In genomic region chr3:106326941-106327765, GRCh38 we compare ENCODE assay signal across 13 cellular contexts.
DNase-seq lines count a peak whose midpoint lies in the region; ATAC-seq lines count a peak whose summit lies in the region.
"Had no signal": no experiment of that assay in that cellular context is flagged by ENCODE, and none has a peak within 500 bp of the region (broad histone marks: within the 10 kb centered on the region; RNA-seq: fewer than 3 reads in every experiment).

No MANE protein-coding gene starts in this region.

- no peak for ATAC-seq in stimulated activated effector memory CD8-positive, alpha-beta T cell treated with anti-CD3 and anti-CD28 coated beads, Interleukin-12 subunit alpha, Interleukin-12 subunit beta, amount 100 ng/mL, for 72 hours
- ATAC-seq: stimulated activated memory B cell treated with anti-CD40 and anti-IgM and Interleukin-4, amounts not matched to agents 10 μg/mL and 1 μg/mL and 100 μg/mL, for 72 hours had no signal

- H3K27ac Mint-ChIP-seq in activated naive CD4-positive, alpha-beta T cell treated with anti-CD3 and anti-CD28 coated beads, Interleukin-2, amount 50 U/mL, for 24 hours: no peak overlapping the region
- H3K27ac Mint-ChIP-seq in stimulated activated effector memory CD8-positive, alpha-beta T cell treated with anti-CD3 and anti-CD28 coated beads, Interleukin-12 subunit alpha, Interleukin-12 subunit beta, amount 100 ng/mL, for 72 hours: no peak overlapping the region
- H3K27ac Mint-ChIP-seq: stimulated activated memory B cell treated with anti-CD40 and anti-IgM and Interleukin-4, amounts not matched to agents 10 μg/mL and 1 μg/mL and 100 μg/mL, for 72 hours had no signal

- peaks cover 36% of the 10 kb centered on the region for H3K4me1 Mint-ChIP-seq in activated naive CD4-positive, alpha-beta T cell treated with anti-CD3 and anti-CD28 coated beads, Interleukin-2, amount 50 U/mL, for 24 hours
- peaks cover 28% of the 10 kb centered on the region for H3K4me1 Mint-ChIP-seq in stimulated activated effector memory CD8-positive, alpha-beta T cell treated with anti-CD3 and anti-CD28 coated beads, Interleukin-12 subunit alpha, Interleukin-12 subunit beta, amount 100 ng/mL, for 72 hours

- peak overlapping the region; percentile 42 for H3K4me3 Mint-ChIP-seq in activated naive CD4-positive, alpha-beta T cell treated with anti-CD3 and anti-CD28 coated beads, Interleukin-2, amount 50 U/mL, for 24 hours
- peak overlapping the region; percentile 20 for H3K4me3 Mint-ChIP-seq in stimulated activated effector memory CD8-positive, alpha-beta T cell treated with anti-CD3 and anti-CD28 coated beads, Interleukin-12 subunit alpha, Interleukin-12 subunit beta, amount 100 ng/mL, for 72 hours
- H3K4me3 Mint-ChIP-seq: stimulated activated memory B cell treated with anti-CD40 and anti-IgM and Interleukin-4, amounts not matched to agents 10 μg/mL and 1 μg/mL and 100 μg/mL, for 72 hours had no signal

- no peaks in the 10 kb centered on the region for H3K27me3 Mint-ChIP-seq in activated naive CD4-positive, alpha-beta T cell treated with anti-CD3 and anti-CD28 coated beads, Interleukin-2, amount 50 U/mL, for 24 hours
- H3K27me3 Mint-ChIP-seq: stimulated activated memory B cell treated with anti-CD40 and anti-IgM and Interleukin-4, amounts not matched to agents 10 μg/mL and 1 μg/mL and 100 μg/mL, for 72 hours had no signal

- DNase-seq in activated naive CD4-positive, alpha-beta T cell (lab: John Stamatoyannopoulos, UW): no peak
- DNase-seq in NCI-H82 treated with DMSO at 0.1 percent for 48 hours (lab: John Stamatoyannopoulos, UW; ENCODE audit: unreplicated experiment) (peak; percentile 33), dermis blood vessel endothelial cell (peak; percentile 1), D341Med (ENCODE audit: low spot score) (no peak), SK-N-DZ (ENCODE audit: low spot score) (no peak)
- DNase-seq in stimulated activated effector memory CD8-positive, alpha-beta T cell treated with anti-CD3 and anti-CD28 coated beads, Interleukin-12 subunit alpha, Interleukin-12 subunit beta, amount 100 ng/mL, for 72 hours (ENCODE audit: low spot score in 2 of 2): no peak
- no peak for DNase-seq in stimulated activated CD4-positive, alpha-beta T cell treated with anti-CD3 and anti-CD28 coated beads, Interleukin-2, amount 100 ng/mL, for 48 hours
- DNase-seq: AML-193; MG63; NCI-H2227 treated with DMSO at 0.1 percent for 48 hours; stimulated activated CD4-positive, alpha-beta T cell treated with anti-CD3 and anti-CD28 coated beads, Interleukin-4, amount 100 ng/mL, for 1 hour had no signal

- peaks cover 4% of the 10 kb centered on the region for H3K9me3 Mint-ChIP-seq in activated naive CD4-positive, alpha-beta T cell treated with anti-CD3 and anti-CD28 coated beads, Interleukin-2, amount 50 U/mL, for 24 hours
- peaks cover 11% of the 10 kb centered on the region for H3K9me3 Mint-ChIP-seq in stimulated activated effector memory CD8-positive, alpha-beta T cell treated with anti-CD3 and anti-CD28 coated beads, Interleukin-12 subunit alpha, Interleukin-12 subunit beta, amount 100 ng/mL, for 72 hours

- H3K36me3 Mint-ChIP-seq in activated naive CD4-positive, alpha-beta T cell treated with anti-CD3 and anti-CD28 coated beads, Interleukin-2, amount 50 U/mL, for 24 hours: peaks cover 7% of the 10 kb centered on the region
- no peaks in the 10 kb centered on the region for H3K36me3 Mint-ChIP-seq in stimulated activated effector memory CD8-positive, alpha-beta T cell treated with anti-CD3 and anti-CD28 coated beads, Interleukin-12 subunit alpha, Interleukin-12 subunit beta, amount 100 ng/mL, for 72 hours
- H3K36me3 Mint-ChIP-seq: stimulated activated memory B cell treated with anti-CD40 and anti-IgM and Interleukin-4, amounts not matched to agents 10 μg/mL and 1 μg/mL and 100 μg/mL, for 72 hours had no signal

Comparison
In these comparisons a context has a peak if more than half of its experiments do, and no peak if none do; other contexts are left out.
1. DNase-seq: peak in NCI-H82 treated with DMSO at 0.1 percent for 48 hours (single experiment) and dermis blood vessel endothelial cell (single experiment); none in activated naive CD4-positive, alpha-beta T cell (0 of 4), stimulated activated effector memory CD8-positive, alpha-beta T cell treated with anti-CD3 and anti-CD28 coated beads, Interleukin-12 subunit alpha, Interleukin-12 subunit beta, amount 100 ng/mL, for 72 hours (0 of 2), stimulated activated CD4-positive, alpha-beta T cell treated with anti-CD3 and anti-CD28 coated beads, Interleukin-2, amount 100 ng/mL, for 48 hours (0 of 2), D341Med (single experiment) and SK-N-DZ (single experiment).